18 cellular contexts compared by ENCODE assay signal in genomic region chr5:3339798-3340115, GRCh38.
DNase-seq lines count a peak whose midpoint lies in the region; ATAC-seq and TF ChIP-seq lines count a peak whose summit lies in the region.
"Had no signal": no experiment of that assay in that cellular context is flagged by ENCODE, and none has a peak within 500 bp of the region (broad histone marks: within the 10 kb centered on the region; RNA-seq: fewer than 3 reads in every experiment).

No MANE protein-coding gene starts in this region.

- no peaks in the 10 kb centered on the region for H3K4me1 ChIP-seq in heart right ventricle
- H3K4me1 ChIP-seq in mesenchymal stem cell (ENCODE audit: control insufficient read depth, insufficient read depth, low read depth, low read length) = no peaks in the 10 kb centered on the region
- H3K4me1 ChIP-seq in subcutaneous abdominal adipose tissue (ENCODE audit: control insufficient read depth in 5 of 5, insufficient read depth in 5 of 5, low read length in 5 of 5) = peaks cover 4 to 20% (median 7%) of the 10 kb centered on the region in 5 donors
- H3K4me1 ChIP-seq in Karpas-422 (ENCODE audit: low read length) = no peaks in the 10 kb centered on the region
- H3K4me1 ChIP-seq: A549, Caco-2 had no signal

- no peak overlapping the region for H3K14ac ChIP-seq in mesenchymal stem cell (ENCODE audit: low read length in 2 of 2)

- no peak overlapping the region for H3K4ac ChIP-seq in mesenchymal stem cell (ENCODE audit: low read depth in 1 of 2, low read length in 2 of 2)

- no peak overlapping the region for H3K27ac ChIP-seq in heart right ventricle
- H3K27ac ChIP-seq in mesenchymal stem cell (ENCODE audit: low read length, poor library complexity, severe bottlenecking) = no peak overlapping the region
- peak overlapping the region; percentile 50 for H3K27ac ChIP-seq in subcutaneous abdominal adipose tissue (ENCODE audit: low read depth, low read length)
- no peak overlapping the region for H3K27ac ChIP-seq in Karpas-422 (ENCODE audit: low read length)
- H3K27ac ChIP-seq: 22Rv1, A549, C4-2B had no signal

- no peak for ATAC-seq in heart right ventricle
- no peak for ATAC-seq in HG03460 (IDR thresholded peaks at IDR 0.05; ENCODE audit: unreplicated experiment)
- ATAC-seq: A549, HCT116 had no signal

- H2AFZ ChIP-seq in mesenchymal stem cell (ENCODE audit: low read depth, low read length) (no peak overlapping the region), Karpas-422 (ENCODE audit: low read length) (no peak overlapping the region)

- H2BK5ac ChIP-seq in mesenchymal stem cell (ENCODE audit: low read depth, low read length, poor library complexity, severe bottlenecking) = no peak overlapping the region

- no peaks in the 10 kb centered on the region for H3K36me3 ChIP-seq in heart right ventricle
- no peaks in the 10 kb centered on the region for H3K36me3 ChIP-seq in mesenchymal stem cell (ENCODE audit: control insufficient read depth in 1 of 2, insufficient read depth in 2 of 2, low read depth in 1 of 2, low read length in 2 of 2)
- no peaks in the 10 kb centered on the region for H3K36me3 ChIP-seq in subcutaneous abdominal adipose tissue (ENCODE audit: control insufficient read depth in 5 of 5, insufficient read depth in 5 of 5, low read length in 5 of 5)
- no peaks in the 10 kb centered on the region for H3K36me3 ChIP-seq in Karpas-422 (ENCODE audit: insufficient read depth, low read length)

- H3K27me3 ChIP-seq in heart right ventricle = peaks cover 0 to 5% (median 0%) of the 10 kb centered on the region in 7 donors
- H3K27me3 ChIP-seq in mesenchymal stem cell (ENCODE audit: control insufficient read depth in 1 of 2, insufficient read depth in 1 of 2, low read length in 2 of 2) = no peaks in the 10 kb centered on the region
- peaks cover 0 to 2% (median 0%) of the 10 kb centered on the region in 5 donors for H3K27me3 ChIP-seq in subcutaneous abdominal adipose tissue (ENCODE audit: control insufficient read depth in 5 of 5, insufficient read depth in 4 of 5, low read length in 5 of 5)
- H3K27me3 ChIP-seq in Karpas-422 (ENCODE audit: low read length) = no peaks in the 10 kb centered on the region

- H4K91ac ChIP-seq in mesenchymal stem cell (ENCODE audit: low read length) = no peak overlapping the region

- no peak overlapping the region for H2BK12ac ChIP-seq in mesenchymal stem cell (ENCODE audit: low read length in 2 of 2)

- H3K4me2 ChIP-seq in mesenchymal stem cell (ENCODE audit: low read length, poor library complexity, severe bottlenecking) = no peak overlapping the region
- H3K4me2 ChIP-seq in Karpas-422 (ENCODE audit: low read depth, low read length, poor library complexity, severe bottlenecking) = no peak overlapping the region
- H3K4me2 ChIP-seq: A549 had no signal

- WGBS in heart right ventricle, 2 donors = 74 to 82% methylated on average over 10 of the region's 10 CpGs
- WGBS in mesenchymal stem cell = 74% methylated on average over 9 of the region's 10 CpGs

- H2BK15ac ChIP-seq in mesenchymal stem cell (ENCODE audit: low read depth, poor library complexity, severe bottlenecking) = no peak overlapping the region

- DNase-seq in cardiac septum (ENCODE audit: low spot score) (peak; percentile 66), heart right ventricle (no peak), mesenchymal stem cell (no peak), Karpas-422 (no peak)
- DNase-seq in activated naive CD4-positive, alpha-beta T cell treated with Interleukin-2 at 50 U/mL for 16 hours = no peak
- DNase-seq: AML-193; Caco-2; CD4-positive, alpha-beta T cell; GDM1; GOT3; H7; HFFc6 had no signal

- TF ChIP-seq CTCF in heart right ventricle (IDR thresholded peaks at IDR 0.05) = no peak

- no peak overlapping the region for H3K4me3 ChIP-seq in heart right ventricle
- peak overlapping the region in 1 of 2 experiments; percentile 51 for H3K4me3 ChIP-seq in mesenchymal stem cell (ENCODE audit: insufficient read depth in 1 of 2, low read depth in 1 of 2, low read length in 2 of 2)
- peak overlapping the region in 1 of 5 donors; percentile 24 for H3K4me3 ChIP-seq in subcutaneous abdominal adipose tissue (ENCODE audit: low read depth in 1 of 5, low read length in 5 of 5)
- no peak overlapping the region for H3K4me3 ChIP-seq in Karpas-422 (ENCODE audit: low read length)
- H3K4me3 ChIP-seq: A549 had no signal

- no peaks in the 10 kb centered on the region for H3K79me1 ChIP-seq in mesenchymal stem cell (replicated peaks; ENCODE audit: low read length, poor library complexity, severe bottlenecking)

- H4K20me1 ChIP-seq in Karpas-422 (ENCODE audit: insufficient read depth, low read depth, low read length) = no peaks in the 10 kb centered on the region

- H3K9ac ChIP-seq in mesenchymal stem cell (ENCODE audit: low read length) (peak overlapping the region; percentile 85), subcutaneous abdominal adipose tissue (ENCODE audit: low read length in 5 of 5) (no peak overlapping the region), Karpas-422 (ENCODE audit: low read length) (no peak overlapping the region)

- no peak overlapping the region for H4K8ac ChIP-seq in mesenchymal stem cell (ENCODE audit: low read length)

- H3K9me3 ChIP-seq in heart right ventricle (no peaks in the 10 kb centered on the region), mesenchymal stem cell (ENCODE audit: control insufficient read depth, low read length) (no peaks in the 10 kb centered on the region), subcutaneous abdominal adipose tissue (ENCODE audit: control insufficient read depth in 5 of 5, low read length in 5 of 5) (no peaks in the 10 kb centered on the region), Karpas-422 (ENCODE audit: low read length) (no peaks in the 10 kb centered on the region; the same call in 1 of the 2 replicates)
- H3K9me3 ChIP-seq: A549, Caco-2 had no signal

- intact Hi-C loops in cardiac septum (cut with DNase I) (no loop called here), heart right ventricle (cut with DNase I) (no loop called here)

- no peak overlapping the region for H2BK120ac ChIP-seq in mesenchymal stem cell (ENCODE audit: low read depth, low read length)

- no peaks in the 10 kb centered on the region for H3K79me2 ChIP-seq in Karpas-422 (ENCODE audit: low read length)

- no peak overlapping the region for H2AK5ac ChIP-seq in mesenchymal stem cell (ENCODE audit: low read length, severe bottlenecking)

- H3K23ac ChIP-seq in mesenchymal stem cell (ENCODE audit: low read length in 2 of 2) = no peak overlapping the region

- no peaks in the 10 kb centered on the region for H3K9me2 ChIP-seq in Karpas-422 (replicated peaks; ENCODE audit: insufficient read depth, low read length)

- no peak overlapping the region for H3K18ac ChIP-seq in mesenchymal stem cell (ENCODE audit: low read depth in 1 of 2, low read length in 2 of 2)
